ENCODE assay signal across 8 cellular contexts in genomic region chr12:110124184-110124995, GRCh38. TPM values are rescaled to one million over a fixed set of nuclear protein-coding genes. Genes with fewer than 3 reads are reported as not detected.
A peak's percentile ranks its signal among the peaks of the same experiment; 100 is the strongest.
DNase-seq lines count a peak whose midpoint lies in the region; ATAC-seq, FAIRE-seq and TF ChIP-seq lines count a peak whose summit lies in the region.

TSS of gene IFT81 (plus strand) at chr12:110124357. CDS start at chr12:110127381, 3,024 bp downstream.

- intact Hi-C loops in kidney (cut with DNase I): no loop called here

- ATAC-seq in GM19043 (IDR thresholded peaks at IDR 0.05; ENCODE audit: low read depth, unreplicated experiment): peak; percentile 83
- ATAC-seq in HG03378 (IDR thresholded peaks at IDR 0.05; ENCODE audit: unreplicated experiment): peak; percentile 43

- CTCF ChIA-PET in AG04449 (lab: Yijun Ruan, JAX): interaction anchor here (1.1 to 1.3 kb wide), 4 partner anchors 10 to 22 kb away, joined by 3 to 4 read pairs (median 4); no protein-coding TSS in a partner anchor

- H3K9ac ChIP-seq in kidney (ENCODE audit: low read length in 2 of 2): peak within 1 kb of the TSS; percentile 78 to 83

- no peak for FAIRE-seq in kidney (lab: Jason Lieb, UNC)

- TF ChIP-seq CTCF in AG04449 (IDR thresholded peaks at IDR 0.05; ENCODE audit: insufficient read depth, low read length, missing control alignments): no peak
- TF ChIP-seq CTCF in kidney (IDR thresholded peaks at IDR 0.05; ENCODE audit: borderline replicate concordance, extremely low read depth, insufficient read depth): no peak

- POLR2A ChIA-PET in AG04449 (lab: Yijun Ruan, JAX): interaction anchor here (0.7 to 1.1 kb wide), 4 partner anchors 13 to 156 kb away, joined by 3 to 5 read pairs (median 4); no protein-coding TSS in a partner anchor

- peaks cover 0 to 2% of the 10 kb centered on the region in 2 donors for H3K4me1 ChIP-seq in kidney (ENCODE audit: control insufficient read depth in 1 of 2, insufficient read depth in 1 of 2, low read depth in 1 of 2, low read length in 2 of 2)

- DNase-seq in AG04449 (ENCODE audit: low read depth, low spot score) (no peak), NCI-H446 treated with DMSO at 0.1 percent for 48 hours (lab: John Stamatoyannopoulos, UW) (peak; percentile 70), cerebellum (ENCODE audit: low spot score) (peak; percentile 99), kidney (peak; percentile 98)
- peak; percentile 97 for DNase-seq in activated CD4-positive, alpha-beta T cell treated with anti-CD3 and anti-CD28 coated beads for 1 hour
- peak; percentile 93 to 96 for DNase-seq in stimulated activated CD4-positive, alpha-beta T cell treated with anti-CD3 and anti-CD28 coated beads, Interleukin-15, amount 100 ng/mL, for 1 hour (ENCODE audit: low read depth in 1 of 2, low spot score in 1 of 2)

- peak within 1 kb of the TSS; percentile 77 to 78 for H3K27ac ChIP-seq in kidney (ENCODE audit: low read depth in 2 of 2, low read length in 2 of 2)

- no peaks in the 10 kb centered on the region for H3K9me3 ChIP-seq in kidney (ENCODE audit: control insufficient read depth in 1 of 2, low read length in 2 of 2)

- H3K4me3 ChIP-seq in AG04449 (ENCODE audit: low read depth, low read length): peak within 1 kb of the TSS; percentile 97
- H3K4me3 ChIP-seq in kidney (ENCODE audit: low read length in 2 of 2): peak within 1 kb of the TSS; percentile 96 to 98

- peaks cover 0 to 4% of the 10 kb centered on the region in 2 donors for H3K36me3 ChIP-seq in kidney (ENCODE audit: control insufficient read depth in 1 of 2, insufficient read depth in 2 of 2, low read length in 2 of 2)

RNA-seq across cellular contexts. Expression of gene IFT81, which starts in this region (rescaled TPM):
- total RNA-seq in cerebellum (49.3 TPM), kidney (16.6 TPM)
- polyA plus RNA-seq in kidney (ENCODE audit: insufficient read depth, low read depth, low replicate concordance): 6.5 TPM
